ENCODE assay signal across 13 cellular contexts in genomic region chr1:94245747-94246438, GRCh38. TPM values are rescaled to one million over a fixed set of nuclear protein-coding genes. Genes with fewer than 3 reads are reported as not detected.
DNase-seq lines count a peak whose midpoint lies in the region; ATAC-seq, FAIRE-seq and TF ChIP-seq lines count a peak whose summit lies in the region.
"Had no signal": no experiment of that assay in that cellular context is flagged by ENCODE, and none has a peak within 500 bp of the region (broad histone marks: within the 10 kb centered on the region; RNA-seq: fewer than 3 reads in every experiment).

No MANE protein-coding gene starts in this region.

- TF ChIP-seq RAD21 in HepG2 (CRISPR knock-in tag; IDR thresholded peaks at IDR 0.05): no peak

- no peak for TF ChIP-seq POLR2A in HepG2 (IDR thresholded peaks at IDR 0.05; ENCODE audit: insufficient read depth in 1 of 2, low read depth in 2 of 2, low read length in 2 of 2)
- TF ChIP-seq POLR2A in right lobe of liver (IDR thresholded peaks at IDR 0.05): no peak
- no peak for TF ChIP-seq POLR2A in uterus (IDR thresholded peaks at IDR 0.05)

- no peak overlapping the region for H3K27ac ChIP-seq in HepG2 (ENCODE audit: extremely low read length, insufficient read depth, low read length)
- H3K27ac ChIP-seq in right lobe of liver: no peak overlapping the region
- no peak overlapping the region for H3K27ac ChIP-seq in endodermal cell (ENCODE audit: low read depth, low read length)
- H3K27ac ChIP-seq in uterus: peak overlapping the region; percentile 72 to 75

- CTCF ChIA-PET in HepG2 (lab: Yijun Ruan, JAX; ENCODE audit: low intra/inter-chr PET ratio, low total read pairs): no interaction called here

- TF ChIP-seq CTCF in HepG2 (CRISPR knock-in tag; IDR thresholded peaks at IDR 0.05): no peak
- no peak for TF ChIP-seq CTCF in right lobe of liver (IDR thresholded peaks at IDR 0.05)
- no peak for TF ChIP-seq CTCF in endodermal cell (conservative IDR thresholded peaks at IDR 0.05)
- no peak for TF ChIP-seq CTCF in nephron (IDR thresholded peaks at IDR 0.05; ENCODE audit: unreplicated experiment in 3 of 3)
- no peak for TF ChIP-seq CTCF in uterus (IDR thresholded peaks at IDR 0.05)

- peaks cover 26% of the 10 kb centered on the region for H3K9me3 Mint-ChIP-seq in endodermal cell
- H3K9me3 Mint-ChIP-seq in nephron: peaks cover 18% of the 10 kb centered on the region

- H4K20me1 ChIP-seq in HepG2 (ENCODE audit: insufficient read depth, low read length): no peaks in the 10 kb centered on the region

- H3K4me3 Mint-ChIP-seq in endodermal cell (peak overlapping the region; percentile 76), nephron (peak overlapping the region; percentile 83 to 93 (median 91))

- H3K4me2 ChIP-seq in HepG2 (ENCODE audit: low read depth, low read length): peak overlapping the region; percentile 93

- intact Hi-C loops in HepG2 (cut with micrococcal nuclease; ENCODE audit: unreplicated experiment) (loop anchor here (2.0 to 5.0 kb wide), 2 partner anchors 71 to 85 kb away; no protein-coding TSS in a partner anchor), right lobe of liver (cut with DNase I) (loop anchor here in 1 of 2 donors (5.0 to 10.0 kb wide), 2 partner anchors 61 to 181 kb away; no protein-coding TSS in a partner anchor), uterus (cut with DNase I; ENCODE audit: low total_unique reads) (no loop called here)

- POLR2A ChIA-PET in HepG2 (lab: Yijun Ruan, JAX): interaction anchor here (1.2 to 2.4 kb wide), 3 partner anchors 8 to 184 kb away, joined by 5 to 21 read pairs (median 5); partner anchors contain the start of gene ARHGAP29

- ATAC-seq in HepG2: no peak
- no peak for ATAC-seq in right lobe of liver
- no peak for ATAC-seq in GM19023 (IDR thresholded peaks at IDR 0.05; ENCODE audit: unreplicated experiment)
- ATAC-seq: body of pancreas had no signal

- no peak for TF ChIP-seq EP300 in HepG2 (IDR thresholded peaks at IDR 0.05; ENCODE audit: low read depth in 2 of 2, low read length in 2 of 2)
- TF ChIP-seq EP300 in HepG2 (CRISPR knock-in tag; IDR thresholded peaks at IDR 0.05; ENCODE audit: borderline replicate concordance): no peak

- in situ Hi-C loops in HepG2 (cut with HindIII; ENCODE audit: extremely low pct_ligation_motif_present, low pct_unique_long_range_greater_than_20kb): loop anchor here (5.0 kb wide), 1 partner anchor 76 kb away; no protein-coding TSS in a partner anchor

- FAIRE-seq in HepG2 (lab: Jason Lieb, UNC): peak; percentile 30

- H3K27me3 ChIP-seq in HepG2 (ENCODE audit: control insufficient read depth in 1 of 2, insufficient read depth in 2 of 2, low read length in 2 of 2): peaks cover 0 to 1% of the 10 kb centered on the region in 2 experiments; a peak in 3 of 5 replicates
- H3K27me3 ChIP-seq in right lobe of liver: no peaks in the 10 kb centered on the region
- peaks cover 45% of the 10 kb centered on the region for H3K27me3 ChIP-seq in endodermal cell (ENCODE audit: control insufficient read depth, insufficient read depth, low read length, poor library complexity, severe bottlenecking)
- no peaks in the 10 kb centered on the region for H3K27me3 ChIP-seq in uterus
- H3K27me3 ChIP-seq: body of pancreas had no signal

- WGBS in HepG2 (ENCODE audit: low lambda C conversion rate): 62% methylated on average over 5 of the region's 5 CpGs
- WGBS in right lobe of liver (ENCODE audit: insufficient coverage, low coverage, low lambda C conversion rate, missing lambda C conversion rate): 63% methylated on average over 4 of the region's 5 CpGs
- 83 to 89% methylated on average over 4 of the region's 5 CpGs for WGBS in endodermal cell (ENCODE audit: insufficient coverage in 1 of 2, insufficient read length in 1 of 2), 2 experiments

- H3K4me1 ChIP-seq in HepG2 (ENCODE audit: insufficient read depth, low read length) (peaks cover 38% of the 10 kb centered on the region), right lobe of liver (peaks cover 0 to 5% (median 0%) of the 10 kb centered on the region in 4 donors), endodermal cell (ENCODE audit: control insufficient read depth, insufficient read depth, low read length) (no peaks in the 10 kb centered on the region), uterus (no peaks in the 10 kb centered on the region)

- H3K4me1 Mint-ChIP-seq in endodermal cell (peaks cover 19% of the 10 kb centered on the region), nephron (no peaks in the 10 kb centered on the region)

- H2AFZ ChIP-seq in HepG2 (ENCODE audit: low read length): no peak overlapping the region

- peaks cover 8% of the 10 kb centered on the region; the same call in 1 of the 2 replicates for H3K9me3 ChIP-seq in HepG2 (ENCODE audit: low read length)
- peaks cover 0 to 3% (median 0%) of the 10 kb centered on the region in 4 donors for H3K9me3 ChIP-seq in right lobe of liver
- H3K9me3 ChIP-seq in endodermal cell (ENCODE audit: control insufficient read depth, low read length): peaks cover 26% of the 10 kb centered on the region
- H3K9me3 ChIP-seq in uterus: no peaks in the 10 kb centered on the region
- H3K9me3 ChIP-seq: body of pancreas had no signal

- H3K36me3 Mint-ChIP-seq in endodermal cell (ENCODE audit: low read depth): peaks cover 11% of the 10 kb centered on the region
- peaks cover 14% of the 10 kb centered on the region for H3K36me3 Mint-ChIP-seq in nephron (ENCODE audit: low read depth)

- peaks cover 44% of the 10 kb centered on the region for H3K27me3 Mint-ChIP-seq in endodermal cell (ENCODE audit: insufficient read depth)
- peaks cover 68% of the 10 kb centered on the region for H3K27me3 Mint-ChIP-seq in nephron (ENCODE audit: low read depth)

- DNase-seq in HepG2 (ENCODE audit: low spot score) (no peak), right lobe of liver (no peak), endodermal cell (no peak), uterus (no peak), DMS79 (lab: John Stamatoyannopoulos, UW) (no peak)
- no peak for DNase-seq in activated T-cell treated with anti-CD3 and anti-CD28 coated beads, Interleukin-2, amount 50 U/mL, for 48 hours
- DNase-seq: body of pancreas, GDM1, GOT3, NCI-H526 treated with DMSO at 0.1 percent for 48 hours had no signal

- H3K4me3 ChIP-seq in HepG2 (replicated peaks in 1 of 3; ENCODE audit: insufficient read depth in 1 of 3, low read depth in 2 of 3, low read length in 3 of 3) (no peak overlapping the region; a peak in 1 of 6 replicates), right lobe of liver (peak overlapping the region in 1 of 3 donors; percentile 60), endodermal cell (ENCODE audit: low read length) (peak overlapping the region; percentile 84), uterus (peak overlapping the region in 1 of 2 donors; percentile 76)
- H3K4me3 ChIP-seq: body of pancreas had no signal

- H3K36me3 ChIP-seq in HepG2 (replicated peaks in 1 of 2; ENCODE audit: control insufficient read depth in 1 of 2, insufficient read depth in 2 of 2, low read length in 2 of 2): no peaks in the 10 kb centered on the region
- no peaks in the 10 kb centered on the region for H3K36me3 ChIP-seq in right lobe of liver
- H3K36me3 ChIP-seq in endodermal cell (ENCODE audit: control insufficient read depth, insufficient read depth, low read length): no peaks in the 10 kb centered on the region
- no peaks in the 10 kb centered on the region for H3K36me3 ChIP-seq in uterus

- H3K79me2 ChIP-seq in HepG2 (ENCODE audit: insufficient read depth, low read length): peaks cover 2% of the 10 kb centered on the region

- BruUV-seq in HepG2 (replicated peaks; lab: Mats Ljungman, UMichigan): TSS peak; percentile 58

- no peak overlapping the region for H3K27ac Mint-ChIP-seq in endodermal cell
- H3K27ac Mint-ChIP-seq in nephron: peak overlapping the region in 1 of 3 experiments; percentile 92

- H3K9ac ChIP-seq in HepG2 (ENCODE audit: insufficient read depth, low read depth, low read length): no peak overlapping the region
- no peak overlapping the region for H3K9ac ChIP-seq in endodermal cell (ENCODE audit: extremely low read depth, low read length, poor library complexity, severe bottlenecking)

TF ChIP-seq in HepG2, 621 proteins besides CTCF, POLR2A, EP300 and RAD21 (continues in another document):
- no peak for TF ChIP-seq TAF1 (CRISPR knock-in tag; IDR thresholded peaks at IDR 0.05)
- TF ChIP-seq ZNF354B (CRISPR knock-in tag; IDR thresholded peaks at IDR 0.05): no peak

RNA-seq across cellular contexts. Expression of gene ARHGAP29, which starts 8.5 kb away (rescaled TPM):
- total RNA-seq in HepG2 (2016; rRNA removed; fragmentation: Illumina TruSeq; extraction: Trizol): 12.8 and 18.8 TPM in 2 replicates
- 3.5 and 3.8 TPM in 2 replicates for total RNA-seq in HepG2 (2016; cell fraction: cytosol; rRNA removed; fragmentation: Illumina TruSeq; extraction: Trizol; ENCODE audit: low read depth)
- total RNA-seq in HepG2 (2016; cell fraction: insoluble cytoplasmic fraction; rRNA removed; fragmentation: Illumina TruSeq; extraction: Trizol): 12.2 and 19.4 TPM in 2 replicates
- total RNA-seq in HepG2 (2016; cell fraction: membrane; rRNA removed; fragmentation: Illumina TruSeq; extraction: Trizol): 7.7 and 7.9 TPM in 2 replicates
- total RNA-seq in HepG2 (2016; cell fraction: nucleus; rRNA removed; fragmentation: Illumina TruSeq; extraction: Trizol): 21.5 and 22.3 TPM in 2 replicates
- 12.2 and 18.3 TPM in 2 replicates for polyA plus RNA-seq in HepG2 (2011; rRNA removed)
- polyA plus RNA-seq in HepG2 (2011; cell fraction: cytosol; rRNA removed): 5.3 and 7.0 TPM in 2 replicates
- 16.2 and 17.3 TPM in 2 replicates for polyA plus RNA-seq in HepG2 (2011; cell fraction: nucleus; rRNA removed)
- polyA plus RNA-seq in HepG2 (2012): 9.4 and 11.6 TPM in 2 replicates
- polyA plus RNA-seq in HepG2 (2016; cell fraction: cytosol; fragmentation: Illumina TruSeq; extraction: Trizol; ENCODE audit: low read depth): 0.37 TPM in 2 replicates
- polyA plus RNA-seq in HepG2 (2016; cell fraction: insoluble cytoplasmic fraction; fragmentation: Illumina TruSeq; extraction: Trizol; ENCODE audit: low read depth): 13.5 and 14.2 TPM in 2 replicates
- polyA plus RNA-seq in HepG2 (2016; cell fraction: membrane; fragmentation: Illumina TruSeq; extraction: Trizol; ENCODE audit: low read depth): 1.9 and 2.0 TPM in 2 replicates
- 22.0 and 23.1 TPM in 2 replicates for polyA plus RNA-seq in HepG2 (2016; cell fraction: nucleus; fragmentation: Illumina TruSeq; extraction: Trizol; ENCODE audit: insufficient read depth, low read depth)
- 3.3 and 11.6 TPM in 2 replicates for polyA minus RNA-seq in HepG2 (2011; rRNA and poly(A)+ RNA removed; ENCODE audit: low replicate concordance)
- 13.0 and 14.2 TPM in 2 replicates for polyA minus RNA-seq in HepG2 (2011; cell fraction: cytosol; rRNA and poly(A)+ RNA removed)
- 72.7 and 82.5 TPM in 2 replicates for polyA minus RNA-seq in HepG2 (2011; cell fraction: nucleus; rRNA and poly(A)+ RNA removed)
- 10 to 100 TPM; 15.1 to 28.9 (median 21.1) TPM for total RNA-seq in right lobe of liver
- total RNA-seq in endodermal cell: 10 to 100 TPM; 31.5 to 38.9 TPM
- polyA plus RNA-seq in endodermal cell (2013, experiment 1 of 2): 9.4 TPM
- polyA plus RNA-seq in endodermal cell (2013, experiment 2 of 2): 11.8 TPM
- total RNA-seq in uterus: 10 to 100 TPM; 20.0 to 67.3 (median 38.8) TPM
- total RNA-seq: activated CD8-positive, alpha-beta memory T cell treated with anti-CD3 and anti-CD28 coated beads for 36 hours had no signal

Comparison
In these comparisons a context has a peak if more than half of its experiments do, and no peak if none do; other contexts are left out.
1. H3K27ac ChIP-seq: peak in uterus (2 of 2); none in HepG2 (single experiment), right lobe of liver (0 of 3) and endodermal cell (single experiment).